ENCODE assay signal across 6 cellular contexts in the genomic region with DNA sequence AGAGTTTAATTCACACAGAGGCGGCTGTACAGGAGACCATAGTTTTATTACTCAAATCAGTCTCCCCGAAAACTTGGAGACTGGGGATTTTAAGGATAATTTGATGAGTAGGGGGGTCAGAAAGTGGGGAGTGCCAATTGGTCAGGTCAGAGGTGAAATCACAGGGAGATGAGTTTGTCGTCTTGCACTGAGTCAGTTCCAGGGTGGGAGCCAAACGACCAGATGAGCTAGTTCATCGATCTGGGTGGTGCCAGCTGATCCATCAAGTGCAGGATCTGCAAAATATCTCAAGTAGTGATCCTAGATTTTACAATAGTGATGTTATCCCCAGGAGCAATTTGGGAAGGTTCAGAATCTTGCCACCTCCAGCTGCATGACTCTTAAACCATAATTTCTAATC.
"Had no signal": no experiment of that assay in that cellular context is flagged by ENCODE, and none has a peak within 500 bp of the region (broad histone marks: within the 10 kb centered on the region; RNA-seq: fewer than 3 reads in every experiment).

No MANE protein-coding gene starts in this region.

- H2AFZ ChIP-seq: GM23338 had no signal

- H3K4me2 ChIP-seq: GM23338 had no signal

- H3K4me3 ChIP-seq: GM23338, K562 had no signal

- DNase-seq: H9, HCEC 1CT, IMR-90, KG1 had no signal
